Comparison of ENCODE assay signal across 12 cellular contexts in genomic region chr18:48821251-48821590, GRCh38.
DNase-seq lines count a peak whose midpoint lies in the region; ATAC-seq and TF ChIP-seq lines count a peak whose summit lies in the region.
"Had no signal": no experiment of that assay in that cellular context is flagged by ENCODE, and none has a peak within 500 bp of the region (broad histone marks: within the 10 kb centered on the region; RNA-seq: fewer than 3 reads in every experiment).

No MANE protein-coding gene starts in this region.

- H3K4me1 Mint-ChIP-seq in activated CD4-positive, alpha-beta memory T cell treated with anti-CD3 and anti-CD28 coated beads, Interleukin-2, amount 10 ng/mL, durations not matched to agents 7 days and 5 days: peaks cover 36% of the 10 kb centered on the region
- H3K4me1 Mint-ChIP-seq in nephron progenitor cell: peaks cover 53% of the 10 kb centered on the region

- no peaks in the 10 kb centered on the region for H3K4me1 ChIP-seq in body of pancreas
- H3K4me1 ChIP-seq in prostate gland (replicated peaks): no peaks in the 10 kb centered on the region

- H3K9me3 Mint-ChIP-seq in activated CD4-positive, alpha-beta memory T cell treated with anti-CD3 and anti-CD28 coated beads, Interleukin-2, amount 10 ng/mL, durations not matched to agents 7 days and 5 days: peaks cover 6% of the 10 kb centered on the region
- H3K9me3 Mint-ChIP-seq in nephron progenitor cell: peaks cover 32% of the 10 kb centered on the region

- no peak for DNase-seq in activated CD4-positive, alpha-beta memory T cell treated with anti-CD3 and anti-CD28 coated beads, Interleukin-2, amount 10 ng/mL, durations not matched to agents 7 days and 5 days
- DNase-seq in nephron progenitor cell (no peak), body of pancreas (no peak), SKM-1 (lab: John Stamatoyannopoulos, UW; ENCODE audit: unreplicated experiment) (no peak), prostate gland (ENCODE audit: low spot score) (no peak), NOMO-1 treated with DMSO at 0.1 percent for 48 hours (lab: John Stamatoyannopoulos, UW; ENCODE audit: unreplicated experiment) (no peak)
- DNase-seq: activated CD4-positive, alpha-beta T cell treated with anti-CD3 and anti-CD28 coated beads for 4 hours; COR-L47; NCI-H748 treated with DMSO at 0.1 percent for 48 hours had no signal

- TF ChIP-seq CTCF in nephron progenitor cell (IDR thresholded peaks at IDR 0.05) (no peak), body of pancreas (IDR thresholded peaks at IDR 0.05) (no peak), prostate gland (IDR thresholded peaks at IDR 0.05) (no peak)

- H3K27me3 ChIP-seq in body of pancreas: no peaks in the 10 kb centered on the region
- no peaks in the 10 kb centered on the region for H3K27me3 ChIP-seq in prostate gland (replicated peaks; ENCODE audit: insufficient read depth)
- H3K27me3 ChIP-seq: thyroid gland had no signal

- POLR2A ChIA-PET in activated CD4-positive, alpha-beta memory T cell treated with anti-CD3 and anti-CD28 coated beads, Interleukin-2, amount 10 ng/mL, durations not matched to agents 7 days and 5 days (lab: Charles Lee): interaction anchor here (1.0 to 2.5 kb wide), 6 partner anchors 12 to 110 kb away, joined by 3 to 28 read pairs (median 5); no protein-coding TSS in a partner anchor

- peak; percentile 7 for ATAC-seq in GM18867 (IDR thresholded peaks at IDR 0.05; ENCODE audit: unreplicated experiment)
- ATAC-seq in HG02610 (IDR thresholded peaks at IDR 0.05; ENCODE audit: unreplicated experiment): peak; percentile 17
- ATAC-seq in body of pancreas: no peak

- H3K27ac Mint-ChIP-seq in activated CD4-positive, alpha-beta memory T cell treated with anti-CD3 and anti-CD28 coated beads, Interleukin-2, amount 10 ng/mL, durations not matched to agents 7 days and 5 days: peak overlapping the region; percentile 13
- peak overlapping the region; percentile 14 for H3K27ac Mint-ChIP-seq in nephron progenitor cell

- intact Hi-C loops in body of pancreas (cut with DNase I): no loop called here
- intact Hi-C loops in prostate gland (cut with DNase I): no loop called here

- H3K36me3 Mint-ChIP-seq in activated CD4-positive, alpha-beta memory T cell treated with anti-CD3 and anti-CD28 coated beads, Interleukin-2, amount 10 ng/mL, durations not matched to agents 7 days and 5 days (ENCODE audit: low read depth): peaks cover 54% of the 10 kb centered on the region
- H3K36me3 Mint-ChIP-seq in nephron progenitor cell (ENCODE audit: low read depth): peaks cover 53% of the 10 kb centered on the region

- 92% methylated on average over 5 of the region's 5 CpGs for WGBS in body of pancreas, 2 donors
- 93% methylated on average over 5 of the region's 5 CpGs for WGBS in prostate gland

- H3K36me3 ChIP-seq in body of pancreas (replicated peaks in 1 of 2; ENCODE audit: insufficient read depth in 1 of 2, low read depth in 2 of 2) (peaks cover 0 to 2% of the 10 kb centered on the region in 2 donors), prostate gland (no peaks in the 10 kb centered on the region)
- H3K36me3 ChIP-seq: thyroid gland had no signal

- TF ChIP-seq POLR2A in body of pancreas (IDR thresholded peaks at IDR 0.05) (no peak), prostate gland (IDR thresholded peaks at IDR 0.05) (no peak)

- no peaks in the 10 kb centered on the region for H3K9me3 ChIP-seq in body of pancreas
- H3K9me3 ChIP-seq in prostate gland: no peaks in the 10 kb centered on the region
- H3K9me3 ChIP-seq: thyroid gland had no signal

- CTCF ChIA-PET in activated CD4-positive, alpha-beta memory T cell treated with anti-CD3 and anti-CD28 coated beads, Interleukin-2, amount 10 ng/mL, durations not matched to agents 7 days and 5 days (lab: Charles Lee): interaction anchor here (1.7 kb wide), 1 partner anchor 92 kb away, joined by 5 read pairs; no protein-coding TSS in a partner anchor

- no peaks in the 10 kb centered on the region for H3K27me3 Mint-ChIP-seq in activated CD4-positive, alpha-beta memory T cell treated with anti-CD3 and anti-CD28 coated beads, Interleukin-2, amount 10 ng/mL, durations not matched to agents 7 days and 5 days
- peaks cover 11% of the 10 kb centered on the region for H3K27me3 Mint-ChIP-seq in nephron progenitor cell (ENCODE audit: low read depth, poor library complexity)

- H3K27ac ChIP-seq in body of pancreas (no peak overlapping the region), prostate gland (no peak overlapping the region)
- H3K27ac ChIP-seq: thyroid gland had no signal

- no peak overlapping the region for H3K4me3 ChIP-seq in body of pancreas
- no peak overlapping the region for H3K4me3 ChIP-seq in prostate gland
- H3K4me3 ChIP-seq: thyroid gland had no signal

- no peak overlapping the region for H3K4me3 Mint-ChIP-seq in activated CD4-positive, alpha-beta memory T cell treated with anti-CD3 and anti-CD28 coated beads, Interleukin-2, amount 10 ng/mL, durations not matched to agents 7 days and 5 days
- H3K4me3 Mint-ChIP-seq in nephron progenitor cell: no peak overlapping the region
